ENCODE assay signal across 35 cellular contexts in the genomic region with DNA sequence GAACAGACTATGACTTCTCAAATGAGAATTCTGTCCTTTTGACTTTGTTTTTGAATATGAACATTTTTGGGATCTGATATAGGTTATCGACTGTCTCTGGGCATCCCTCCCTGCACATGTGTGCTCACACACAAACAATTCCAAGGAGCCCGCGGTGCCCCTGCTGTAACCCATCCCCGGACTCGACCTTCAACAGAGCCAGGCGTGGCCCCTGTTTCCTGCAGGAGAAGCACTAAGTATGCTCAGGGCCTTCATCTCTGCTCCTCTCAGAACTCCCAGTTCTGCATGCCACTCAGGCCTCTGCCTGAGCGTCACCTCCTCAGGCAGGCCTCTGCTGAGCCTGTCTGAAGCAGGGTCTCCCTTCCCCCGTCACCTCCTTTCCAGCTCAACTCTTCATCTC. TPM values are rescaled to one million over a fixed set of nuclear protein-coding genes. Genes with fewer than 3 reads are reported as not detected.
DNase-seq lines count a peak whose midpoint lies in the region; ATAC-seq, FAIRE-seq and TF ChIP-seq lines count a peak whose summit lies in the region.
"Had no signal": no experiment of that assay in that cellular context is flagged by ENCODE, and none has a peak within 500 bp of the region (broad histone marks: within the 10 kb centered on the region; RNA-seq: fewer than 3 reads in every experiment).

No MANE protein-coding gene starts in this region.

- 96% methylated on average over 8 of the region's 8 CpGs for WGBS in HepG2 (ENCODE audit: low lambda C conversion rate)
- WGBS in H9 (ENCODE audit: extremely low coverage, insufficient read length, low lambda C conversion rate), result no CpG with 5 or more reads among the region's 8 CpGs

- no peak overlapping the region for H4K8ac ChIP-seq in H9 (replicated peaks; ENCODE audit: insufficient read length, low read depth, low read length)

- peaks cover 32% of the 10 kb centered on the region for H3K4me1 ChIP-seq in HepG2 (ENCODE audit: insufficient read depth, low read length)
- H3K4me1 ChIP-seq in uterus, result no peaks in the 10 kb centered on the region
- H3K4me1 ChIP-seq in H9 (ENCODE audit: insufficient read depth, low read length), result peaks cover 6% of the 10 kb centered on the region; the same call in 1 of the 2 replicates
- H3K4me1 ChIP-seq: esophagus muscularis mucosa, heart left ventricle, left ventricle myocardium inferior had no signal

- H3K23me2 ChIP-seq in H9 (ENCODE audit: insufficient read length, low read depth, low read length, poor library complexity, severe bottlenecking), result no peaks in the 10 kb centered on the region

- H3K36me3 Mint-ChIP-seq in T-helper 2 cell treated with Interferon-gamma antibody and Interleukin-4, amounts not matched to agents 5 μg/mL and 100 μg/mL, for 36 hours (ENCODE audit: low read depth), result peaks cover 63% of the 10 kb centered on the region
- H3K36me3 Mint-ChIP-seq in natural killer cell (peaks cover 23% of the 10 kb centered on the region), H9 (ENCODE audit: insufficient read depth in 1 of 3, low read depth in 3 of 3) (peaks cover 24 to 61% (median 47%) of the 10 kb centered on the region in 3 experiments)
- peaks cover 20% of the 10 kb centered on the region for H3K36me3 Mint-ChIP-seq in natural killer cell treated with Interleukin-12 subunit alpha and Interleukin-12 subunit beta and Interleukin-15 and Interleukin-18, amount 100 ng/mL, for 72 hours
- peaks cover 49% of the 10 kb centered on the region for H3K36me3 Mint-ChIP-seq in activated naive CD8-positive, alpha-beta T cell treated with anti-CD3 and anti-CD28 coated beads, Interleukin-2, amount 50 U/mL, for 24 hours (ENCODE audit: low read depth)

- no peak overlapping the region for H2BK120ac ChIP-seq in H9 (ENCODE audit: low read depth, low read length, poor library complexity, severe bottlenecking)

- no peak overlapping the region for H2BK20ac ChIP-seq in H9 (ENCODE audit: low read depth, low read length, poor library complexity, severe bottlenecking)

- no peaks in the 10 kb centered on the region for H3K27me3 Mint-ChIP-seq in T-helper 2 cell treated with Interferon-gamma antibody and Interleukin-4, amounts not matched to agents 5 μg/mL and 100 μg/mL, for 36 hours (ENCODE audit: low read depth)
- H3K27me3 Mint-ChIP-seq in natural killer cell (ENCODE audit: low read depth in 2 of 2) (no peaks in the 10 kb centered on the region), H9 (ENCODE audit: low read depth) (no peaks in the 10 kb centered on the region)
- no peaks in the 10 kb centered on the region for H3K27me3 Mint-ChIP-seq in natural killer cell treated with Interleukin-12 subunit alpha and Interleukin-12 subunit beta and Interleukin-15 and Interleukin-18, amount 100 ng/mL, for 72 hours
- H3K27me3 Mint-ChIP-seq in activated naive CD8-positive, alpha-beta T cell treated with anti-CD3 and anti-CD28 coated beads, Interleukin-2, amount 50 U/mL, for 24 hours, result no peaks in the 10 kb centered on the region

- H2BK12ac ChIP-seq in H9 (ENCODE audit: insufficient read length, low read depth, low read length), result no peak overlapping the region

- H3K79me2 ChIP-seq in HepG2 (ENCODE audit: insufficient read depth, low read length) (no peaks in the 10 kb centered on the region), H9 (ENCODE audit: insufficient read depth, low read length) (no peaks in the 10 kb centered on the region)

- H4K20me1 ChIP-seq in HepG2 (ENCODE audit: insufficient read depth, low read length) (no peaks in the 10 kb centered on the region), H9 (ENCODE audit: control insufficient read depth, insufficient read depth, insufficient read length) (peaks cover 2% of the 10 kb centered on the region)

- no peak overlapping the region for H4K91ac ChIP-seq in H9 (ENCODE audit: insufficient read length, low read depth, low read length)

- H3K4me3 ChIP-seq in HepG2 (replicated peaks in 1 of 3; ENCODE audit: insufficient read depth in 1 of 3, low read depth in 2 of 3, low read length in 3 of 3), result no peak overlapping the region
- no peak overlapping the region for H3K4me3 ChIP-seq in uterus
- H3K4me3 ChIP-seq: esophagus muscularis mucosa, heart left ventricle, K562, left ventricle myocardium inferior had no signal

- H3K23ac ChIP-seq in H9 (ENCODE audit: insufficient read length, low read depth, low read length), result no peak overlapping the region

- no peak overlapping the region for H3T11ph ChIP-seq in H9 (ENCODE audit: low read length)

- TF ChIP-seq EP300 in HepG2 (IDR thresholded peaks at IDR 0.05; ENCODE audit: low read depth in 2 of 2, low read length in 2 of 2) (no peak), HepG2 (CRISPR knock-in tag; IDR thresholded peaks at IDR 0.05; ENCODE audit: borderline replicate concordance) (no peak)

- BruUV-seq in HepG2 (replicated peaks; lab: Mats Ljungman, UMichigan), result no TSS peak

- H3K27ac Mint-ChIP-seq in T-helper 2 cell treated with Interferon-gamma antibody and Interleukin-4, amounts not matched to agents 5 μg/mL and 100 μg/mL, for 36 hours, result peak overlapping the region; percentile 0
- peak overlapping the region; percentile 28 to 34 for H3K27ac Mint-ChIP-seq in natural killer cell
- no peak overlapping the region for H3K27ac Mint-ChIP-seq in natural killer cell treated with Interleukin-12 subunit alpha and Interleukin-12 subunit beta and Interleukin-15 and Interleukin-18, amount 100 ng/mL, for 72 hours
- H3K27ac Mint-ChIP-seq in activated naive CD8-positive, alpha-beta T cell treated with anti-CD3 and anti-CD28 coated beads, Interleukin-2, amount 50 U/mL, for 24 hours, result peak overlapping the region; percentile 20
- H3K27ac Mint-ChIP-seq in H9, result 0 out of 7 replicates have a peak overlapping the region, but pooled peaks of 1 of the 3 experiments have one; percentile 1

- H3K9ac ChIP-seq in HepG2 (ENCODE audit: insufficient read depth, low read depth, low read length) (no peak overlapping the region), H9 (ENCODE audit: extremely low read depth, insufficient read length, low read length) (no peak overlapping the region)

- no peak overlapping the region for H3K14ac ChIP-seq in H9 (ENCODE audit: insufficient read depth, low read length)

- H3K18ac ChIP-seq in H9 (ENCODE audit: insufficient read length, low read depth, low read length), result no peak overlapping the region

- FAIRE-seq in HepG2 (lab: Jason Lieb, UNC), result no peak
- FAIRE-seq: endometrium, K562 had no signal

- no peak overlapping the region for H2BK5ac ChIP-seq in H9 (ENCODE audit: insufficient read length, low read length)

- H3K4me3 Mint-ChIP-seq in T-helper 2 cell treated with Interferon-gamma antibody and Interleukin-4, amounts not matched to agents 5 μg/mL and 100 μg/mL, for 36 hours, result no peak overlapping the region
- H3K4me3 Mint-ChIP-seq in natural killer cell (no peak overlapping the region), H9 (no peak overlapping the region)
- H3K4me3 Mint-ChIP-seq in natural killer cell treated with Interleukin-12 subunit alpha and Interleukin-12 subunit beta and Interleukin-15 and Interleukin-18, amount 100 ng/mL, for 72 hours, result no peak overlapping the region
- H3K4me3 Mint-ChIP-seq in activated naive CD8-positive, alpha-beta T cell treated with anti-CD3 and anti-CD28 coated beads, Interleukin-2, amount 50 U/mL, for 24 hours, result no peak overlapping the region

- no peaks in the 10 kb centered on the region for H3K79me1 ChIP-seq in H9 (ENCODE audit: insufficient read depth, low read depth, low read length, poor library complexity, severe bottlenecking)

- H3K27ac ChIP-seq in HepG2 (ENCODE audit: extremely low read length, insufficient read depth, low read length) (no peak overlapping the region), uterus (no peak overlapping the region), H9 (ENCODE audit: insufficient read length, low read depth, low read length) (no peak overlapping the region)
- H3K27ac ChIP-seq: 22Rv1, brain microvascular endothelial cell, C4-2B, esophagus muscularis mucosa, heart left ventricle, left ventricle myocardium inferior, neutrophil, WERI-Rb-1 had no signal

- H3K9me3 ChIP-seq in HepG2 (ENCODE audit: low read length), result no peaks in the 10 kb centered on the region
- H3K9me3 ChIP-seq in uterus, result no peaks in the 10 kb centered on the region
- no peaks in the 10 kb centered on the region for H3K9me3 ChIP-seq in H9 (ENCODE audit: control insufficient read depth, low read depth, low read length)
- H3K9me3 ChIP-seq: esophagus muscularis mucosa, heart left ventricle, left ventricle myocardium inferior, neutrophil had no signal

- peaks cover 16 to 69% of the 10 kb centered on the region in 2 experiments; a peak in 4 of 5 replicates for H3K36me3 ChIP-seq in HepG2 (replicated peaks in 1 of 2; ENCODE audit: control insufficient read depth in 1 of 2, insufficient read depth in 2 of 2, low read length in 2 of 2)
- H3K36me3 ChIP-seq in uterus, result no peaks in the 10 kb centered on the region
- H3K36me3 ChIP-seq: brain microvascular endothelial cell, left ventricle myocardium inferior had no signal

- TF ChIP-seq POLR2A in HepG2 (IDR thresholded peaks at IDR 0.05; ENCODE audit: insufficient read depth in 1 of 2, low read depth in 2 of 2, low read length in 2 of 2), result no peak
- TF ChIP-seq POLR2A in uterus (IDR thresholded peaks at IDR 0.05), result no peak

- in situ Hi-C loops in HepG2 (cut with HindIII; ENCODE audit: extremely low pct_ligation_motif_present, low pct_unique_long_range_greater_than_20kb), result no loop called here

- POLR2A ChIA-PET in HepG2 (lab: Yijun Ruan, JAX), result interaction anchor here (1.2 kb wide), 1 partner anchor 89 kb away, joined by 3 read pairs; no protein-coding TSS in a partner anchor

- H3K56ac ChIP-seq in H9 (ENCODE audit: insufficient read length, low read depth, low read length), result no peak overlapping the region

- no peak for DNase-seq in T-helper 2 cell treated with Interferon-gamma antibody and Interleukin-4, amounts not matched to agents 5 μg/mL and 100 μg/mL, for 36 hours (ENCODE audit: low spot score)
- no peak for DNase-seq in T-helper 2 cell
- no peak for DNase-seq in natural killer cell
- no peak for DNase-seq in natural killer cell treated with Interleukin-12 subunit alpha and Interleukin-12 subunit beta and Interleukin-15 and Interleukin-18, amount 100 ng/mL, for 72 hours (ENCODE audit: low spot score)
- DNase-seq in activated naive CD8-positive, alpha-beta T cell treated with anti-CD3 and anti-CD28 coated beads, Interleukin-2, amount 50 U/mL, for 24 hours, result no peak
- DNase-seq in HepG2 (ENCODE audit: low spot score), result no peak
- DNase-seq in uterus, result no peak
- no peak for DNase-seq in H9
- DNase-seq: activated CD4-positive, alpha-beta T cell treated with anti-CD3 and anti-CD28 coated beads, Interleukin-2, amount 50 U/mL, for 4 hours; activated CD8-positive, alpha-beta memory T cell treated with anti-CD3 and anti-CD28 coated beads, Interleukin-2, amount 50 U/mL, for 4 hours; activated effector memory CD4-positive, alpha-beta T cell treated with anti-CD3 and anti-CD28 coated beads, Interleukin-2, amount 50 U/mL, for 16 hours; amygdala; brain microvascular endothelial cell; cerebellar nuclear complex; foreskin fibroblast; heart left ventricle; islet precursor cell; left ventricle myocardium inferior; mesendoderm; NCI-H1048; NCI-H1694; NCI-H446; NCI-H748 treated with DMSO at 0.1 percent for 48 hours; SHP77; stimulated activated CD4-positive, alpha-beta T cell treated with anti-CD3 and anti-CD28 coated beads, Interleukin-4, amount 100 ng/mL, for 4 hours; substantia nigra; trophoblast cell; WERI-Rb-1 had no signal

- no peak overlapping the region for H3K4ac ChIP-seq in H9 (ENCODE audit: low read depth, low read length)

- no peak overlapping the region for H2BK15ac ChIP-seq in H9 (ENCODE audit: low read depth, low read length)

- H3K4me1 Mint-ChIP-seq in T-helper 2 cell treated with Interferon-gamma antibody and Interleukin-4, amounts not matched to agents 5 μg/mL and 100 μg/mL, for 36 hours (ENCODE audit: low read depth), result no peaks in the 10 kb centered on the region
- H3K4me1 Mint-ChIP-seq in natural killer cell (peaks cover 5 to 30% of the 10 kb centered on the region in 2 donors), H9 (peaks cover 15 to 21% of the 10 kb centered on the region in 2 experiments)
- peaks cover 3 to 8% of the 10 kb centered on the region in 2 donors for H3K4me1 Mint-ChIP-seq in natural killer cell treated with Interleukin-12 subunit alpha and Interleukin-12 subunit beta and Interleukin-15 and Interleukin-18, amount 100 ng/mL, for 72 hours (ENCODE audit: low read depth in 2 of 2)
- peaks cover 2% of the 10 kb centered on the region for H3K4me1 Mint-ChIP-seq in activated naive CD8-positive, alpha-beta T cell treated with anti-CD3 and anti-CD28 coated beads, Interleukin-2, amount 50 U/mL, for 24 hours

- TF ChIP-seq CTCF in natural killer cell (IDR thresholded peaks at IDR 0.05), result no peak
- no peak for TF ChIP-seq CTCF in HepG2 (CRISPR knock-in tag; IDR thresholded peaks at IDR 0.05)
- TF ChIP-seq CTCF in uterus (IDR thresholded peaks at IDR 0.05), result no peak
- no peak for TF ChIP-seq CTCF in H9 (conservative IDR thresholded peaks at IDR 0.05)

- H3K27me3 ChIP-seq in HepG2 (ENCODE audit: control insufficient read depth in 1 of 2, insufficient read depth in 2 of 2, low read length in 2 of 2) (no peaks in the 10 kb centered on the region), uterus (no peaks in the 10 kb centered on the region), H9 (ENCODE audit: insufficient read depth, low read length) (no peaks in the 10 kb centered on the region)
- H3K27me3 ChIP-seq: brain microvascular endothelial cell, esophagus muscularis mucosa, heart left ventricle, neutrophil had no signal

- no peak for ATAC-seq in natural killer cell
- no peak for ATAC-seq in natural killer cell treated with Interleukin-12 subunit alpha and Interleukin-12 subunit beta and Interleukin-15 and Interleukin-18, amount 100 ng/mL, for 72 hours
- ATAC-seq in activated naive CD8-positive, alpha-beta T cell treated with anti-CD3 and anti-CD28 coated beads, Interleukin-2, amount 50 U/mL, for 24 hours, result no peak
- ATAC-seq in HepG2, result no peak
- ATAC-seq: heart left ventricle, K562, Panc1 had no signal

- CTCF ChIA-PET in HepG2 (lab: Yijun Ruan, JAX; ENCODE audit: low intra/inter-chr PET ratio, low total read pairs), result no interaction called here

- H2AK5ac ChIP-seq in H9 (ENCODE audit: insufficient read length, low read length), result no peak overlapping the region

- H2AFZ ChIP-seq in HepG2 (ENCODE audit: low read length) (no peak overlapping the region), H9 (ENCODE audit: low read length) (no peak overlapping the region)

- TF ChIP-seq RAD21 in HepG2 (CRISPR knock-in tag; IDR thresholded peaks at IDR 0.05), result no peak

- no peaks in the 10 kb centered on the region for H3K9me3 Mint-ChIP-seq in T-helper 2 cell treated with Interferon-gamma antibody and Interleukin-4, amounts not matched to agents 5 μg/mL and 100 μg/mL, for 36 hours
- H3K9me3 Mint-ChIP-seq in natural killer cell (no peaks in the 10 kb centered on the region), H9 (no peaks in the 10 kb centered on the region)
- H3K9me3 Mint-ChIP-seq in natural killer cell treated with Interleukin-12 subunit alpha and Interleukin-12 subunit beta and Interleukin-15 and Interleukin-18, amount 100 ng/mL, for 72 hours, result no peaks in the 10 kb centered on the region
- no peaks in the 10 kb centered on the region for H3K9me3 Mint-ChIP-seq in activated naive CD8-positive, alpha-beta T cell treated with anti-CD3 and anti-CD28 coated beads, Interleukin-2, amount 50 U/mL, for 24 hours

- no peak overlapping the region for H4K5ac ChIP-seq in H9 (ENCODE audit: insufficient read length, low read depth, low read length)

- intact Hi-C loops in natural killer cell (cut with micrococcal nuclease), result no loop called here
- intact Hi-C loops in HepG2 (cut with micrococcal nuclease; ENCODE audit: unreplicated experiment), result no loop called here
- intact Hi-C loops in uterus (cut with DNase I; ENCODE audit: low total_unique reads), result no loop called here

- no peak overlapping the region for H3K4me2 ChIP-seq in HepG2 (ENCODE audit: low read depth, low read length)
- no peak overlapping the region for H3K4me2 ChIP-seq in H9 (ENCODE audit: insufficient read depth, insufficient read length, low read length)

RNA-seq across cellular contexts. Expression of a gene that starts 57.6 kb away (rescaled TPM):
- total RNA-seq in natural killer cell (100 to 1,000 TPM; 156 to 194 (median 179) TPM), HepG2 (2016; rRNA removed; fragmentation: Illumina TruSeq; extraction: Trizol) (18.2 and 35.2 TPM in 2 replicates), uterus (1 to 10 TPM in 3 of 4 donors, under 1 TPM in 1; 0.29 to 9.5 (median 5.1) TPM), H9 (2021) (47.3 and 48.8 TPM in 2 replicates)
- 100 to 1,000 TPM; 106 to 224 TPM for total RNA-seq in natural killer cell treated with Interleukin-12 subunit alpha and Interleukin-12 subunit beta and Interleukin-15 and Interleukin-18, amount 100 ng/mL, for 72 hours
- 2.4 and 3.0 TPM in 2 replicates for total RNA-seq in HepG2 (2016; cell fraction: cytosol; rRNA removed; fragmentation: Illumina TruSeq; extraction: Trizol; ENCODE audit: low read depth)
- total RNA-seq in HepG2 (2016; cell fraction: insoluble cytoplasmic fraction; rRNA removed; fragmentation: Illumina TruSeq; extraction: Trizol), result 13.5 and 35.7 TPM in 2 replicates
- 7.5 TPM in 2 replicates for total RNA-seq in HepG2 (2016; cell fraction: membrane; rRNA removed; fragmentation: Illumina TruSeq; extraction: Trizol)
- 48.2 and 58.1 TPM in 2 replicates for total RNA-seq in HepG2 (2016; cell fraction: nucleus; rRNA removed; fragmentation: Illumina TruSeq; extraction: Trizol)
- 31.6 and 44.3 TPM in 2 replicates for polyA plus RNA-seq in HepG2 (2011; rRNA removed)
- polyA plus RNA-seq in HepG2 (2011; cell fraction: cytosol; rRNA removed), result 17.7 and 20.2 TPM in 2 replicates
- polyA plus RNA-seq in HepG2 (2011; cell fraction: nucleus; rRNA removed), result 105 and 126 TPM in 2 replicates
- polyA plus RNA-seq in HepG2 (2012), result 34.3 and 44.8 TPM in 2 replicates
- polyA plus RNA-seq in HepG2 (2016; cell fraction: cytosol; fragmentation: Illumina TruSeq; extraction: Trizol; ENCODE audit: low read depth), result 1.3 and 1.6 TPM in 2 replicates
- polyA plus RNA-seq in HepG2 (2016; cell fraction: insoluble cytoplasmic fraction; fragmentation: Illumina TruSeq; extraction: Trizol; ENCODE audit: low read depth), result 10.1 and 14.0 TPM in 2 replicates
- polyA plus RNA-seq in HepG2 (2016; cell fraction: membrane; fragmentation: Illumina TruSeq; extraction: Trizol; ENCODE audit: low read depth), result 2.8 and 3.5 TPM in 2 replicates
- 83.4 and 84.9 TPM in 2 replicates for polyA plus RNA-seq in HepG2 (2016; cell fraction: nucleus; fragmentation: Illumina TruSeq; extraction: Trizol; ENCODE audit: insufficient read depth, low read depth)
- polyA minus RNA-seq in HepG2 (2011; rRNA and poly(A)+ RNA removed; ENCODE audit: low replicate concordance), result 104 and 110 TPM in 2 replicates
- 31.9 and 35.7 TPM in 2 replicates for polyA minus RNA-seq in HepG2 (2011; cell fraction: cytosol; rRNA and poly(A)+ RNA removed)
- 50.5 and 60.3 TPM in 2 replicates for polyA minus RNA-seq in HepG2 (2011; cell fraction: nucleus; rRNA and poly(A)+ RNA removed)

Comparison
In these comparisons a context has a peak if more than half of its experiments do, and no peak if none do; other contexts are left out.
1. H3K27ac Mint-ChIP-seq: peak in T-helper 2 cell treated with Interferon-gamma antibody and Interleukin-4, amounts not matched to agents 5 μg/mL and 100 μg/mL, for 36 hours (single experiment), natural killer cell (2 of 2) and activated naive CD8-positive, alpha-beta T cell treated with anti-CD3 and anti-CD28 coated beads, Interleukin-2, amount 50 U/mL, for 24 hours (single experiment); none in natural killer cell treated with Interleukin-12 subunit alpha and Interleukin-12 subunit beta and Interleukin-15 and Interleukin-18, amount 100 ng/mL, for 72 hours (0 of 2).